In genomic region chr10:49752584-49752983, GRCh38 we compare ENCODE assay signal across 15 cellular contexts. TPM values are rescaled to one million over a fixed set of nuclear protein-coding genes. Genes with fewer than 3 reads are reported as not detected.
DNase-seq lines count a peak whose midpoint lies in the region; ATAC-seq and TF ChIP-seq lines count a peak whose summit lies in the region.
"Had no signal": no experiment of that assay in that cellular context is flagged by ENCODE, and none has a peak within 500 bp of the region (broad histone marks: within the 10 kb centered on the region; RNA-seq: fewer than 3 reads in every experiment).

No MANE protein-coding gene starts in this region.

- no peak for TF ChIP-seq EP300 in esophagus muscularis mucosa (IDR thresholded peaks at IDR 0.05)

- ATAC-seq in HG03097 (IDR thresholded peaks at IDR 0.05; ENCODE audit: low FRiP score, unreplicated experiment) = no peak
- ATAC-seq: HCT116 had no signal

- H3K4me3 ChIP-seq in H7 (ENCODE audit: insufficient read depth, low read depth, low read length) (no peak overlapping the region), esophagus muscularis mucosa (no peak overlapping the region), osteoblast (ENCODE audit: insufficient read depth, low read length) (no peak overlapping the region)
- H3K4me3 ChIP-seq: GM23248 had no signal

- H3K27me3 Mint-ChIP-seq in chondrocyte (ENCODE audit: low read depth) = peaks cover 12% of the 10 kb centered on the region

- H3K79me2 ChIP-seq in osteoblast (ENCODE audit: insufficient read depth, low read length) = no peaks in the 10 kb centered on the region

- no peak overlapping the region for H2AFZ ChIP-seq in osteoblast (ENCODE audit: low read length)
- H2AFZ ChIP-seq: GM23248 had no signal

- no peak overlapping the region for H3K4me3 Mint-ChIP-seq in chondrocyte (ENCODE audit: unreplicated experiment)
- H3K4me3 Mint-ChIP-seq: CD4-positive, alpha-beta memory T cell; H9 had no signal

- H3K4me1 Mint-ChIP-seq in chondrocyte (ENCODE audit: low read depth) = no peaks in the 10 kb centered on the region
- H3K4me1 Mint-ChIP-seq: CD4-positive, alpha-beta memory T cell; H9 had no signal

- no peak for TF ChIP-seq POLR2A in esophagus muscularis mucosa (IDR thresholded peaks at IDR 0.05; ENCODE audit: low read depth)

- no peaks in the 10 kb centered on the region for H4K20me1 ChIP-seq in osteoblast (ENCODE audit: insufficient read depth, low read length)

- DNase-seq in H7 = peak; percentile 24
- peak; percentile 88 for DNase-seq in esophagus muscularis mucosa (ENCODE audit: extremely low spot score)
- peak; percentile 76 for DNase-seq in osteoblast (ENCODE audit: insufficient read length, low spot score, missing footprints)
- DNase-seq in chondrocyte (ENCODE audit: low spot score) = no peak
- DNase-seq in occipital lobe (lab: John Stamatoyannopoulos, UW) = no peak
- DNase-seq: C1 segment of cervical spinal cord; Calu3; CD4-positive, alpha-beta memory T cell; COR-L47; DMS153; DND-41; GM23248 had no signal

- no peaks in the 10 kb centered on the region for H3K9me3 Mint-ChIP-seq in chondrocyte (ENCODE audit: low read depth)
- H3K9me3 Mint-ChIP-seq: CD4-positive, alpha-beta memory T cell; H9 had no signal

- intact Hi-C loops in esophagus muscularis mucosa (cut with DNase I) = no loop called here

- H3K27ac ChIP-seq in esophagus muscularis mucosa (replicated peaks in 1 of 4) (no peak overlapping the region), osteoblast (ENCODE audit: low read depth, low read length) (no peak overlapping the region)
- H3K27ac ChIP-seq: GM23248 had no signal

- H3K4me1 ChIP-seq in esophagus muscularis mucosa (no peaks in the 10 kb centered on the region), osteoblast (ENCODE audit: insufficient read depth, low read length) (no peaks in the 10 kb centered on the region)

- H3K36me3 ChIP-seq in H7 (replicated peaks; ENCODE audit: control insufficient read depth, insufficient read depth, low read length) (peaks cover 10% of the 10 kb centered on the region), esophagus muscularis mucosa (no peaks in the 10 kb centered on the region), osteoblast (ENCODE audit: insufficient read depth, low read length) (no peaks in the 10 kb centered on the region)

- WGBS in esophagus muscularis mucosa = 97% methylated on average over 6 of the region's 7 CpGs

- no peak overlapping the region for H3K4me2 ChIP-seq in osteoblast (ENCODE audit: insufficient read depth, low read length)

- no peak overlapping the region for H3K27ac Mint-ChIP-seq in chondrocyte (ENCODE audit: unreplicated experiment)
- H3K27ac Mint-ChIP-seq: CD4-positive, alpha-beta memory T cell; H9 had no signal

- no peaks in the 10 kb centered on the region for H3K36me3 Mint-ChIP-seq in chondrocyte (ENCODE audit: low read depth)
- H3K36me3 Mint-ChIP-seq: CD4-positive, alpha-beta memory T cell had no signal

- H3K9me3 ChIP-seq in esophagus muscularis mucosa = no peaks in the 10 kb centered on the region
- H3K9me3 ChIP-seq in osteoblast (ENCODE audit: low read depth, low read length) = no peaks in the 10 kb centered on the region

- TF ChIP-seq CTCF in esophagus muscularis mucosa (IDR thresholded peaks at IDR 0.05) = no peak
- no peak for TF ChIP-seq CTCF in osteoblast (IDR thresholded peaks at IDR 0.05; ENCODE audit: extremely low read depth, low read depth, low read length)
- TF ChIP-seq CTCF in chondrocyte (IDR thresholded peaks at IDR 0.05) = no peak

- no peaks in the 10 kb centered on the region for H3K27me3 ChIP-seq in H7 (ENCODE audit: control insufficient read depth, insufficient read depth, low read length)
- no peaks in the 10 kb centered on the region for H3K27me3 ChIP-seq in esophagus muscularis mucosa
- H3K27me3 ChIP-seq in osteoblast (ENCODE audit: insufficient read depth, low read length) = peaks cover 16% of the 10 kb centered on the region

RNA-seq across cellular contexts. Expression of gene OGDHL, which starts 9.5 kb away (rescaled TPM):
- 26.3 and 31.9 TPM in 2 replicates for total RNA-seq in H7 (2014; rRNA removed; shearing (Covaris generic))
- total RNA-seq in esophagus muscularis mucosa (1 to 10 TPM in 2 of 4 donors, under 1 TPM in 2; 0.42 to 2.0 (median 0.95) TPM), osteoblast (under 0.01 and 0.36 TPM in 2 replicates), chondrocyte (0.36 to 0.45 TPM (median 0.44 TPM) in 3 replicates), occipital lobe (4.2 TPM)
- total RNA-seq: CD4-positive, alpha-beta memory T cell; GM23248 had no signal

Comparison
In these comparisons a context has a peak if more than half of its experiments do, and no peak if none do; other contexts are left out.
1. DNase-seq: peak in H7 (single experiment), esophagus muscularis mucosa (single experiment) and osteoblast (single experiment); none in chondrocyte (single experiment) and occipital lobe (single experiment).